In the genomic region with DNA sequence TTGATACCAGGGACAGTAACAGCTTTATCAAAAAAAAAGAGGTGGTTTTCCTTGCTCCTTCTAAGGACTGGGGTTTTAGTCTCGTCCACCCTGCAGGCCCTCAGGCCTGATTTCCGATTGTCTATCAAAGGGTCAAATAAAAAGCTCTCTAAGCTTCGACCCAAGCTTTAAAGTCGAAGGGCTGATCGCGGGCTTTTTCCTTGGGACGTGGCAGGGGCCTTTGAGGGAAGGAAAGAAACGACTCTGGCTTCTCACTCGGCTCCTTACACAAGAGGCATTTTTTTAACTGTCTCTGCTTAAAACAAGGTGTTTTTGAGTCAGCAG, we compare ENCODE assay signal across 8 cellular contexts. TPM values are rescaled to one million over a fixed set of nuclear protein-coding genes. Genes with fewer than 3 reads are reported as not detected.
A peak's percentile ranks its signal among the peaks of the same experiment; 100 is the strongest.
DNase-seq lines count a peak whose midpoint lies in the region; FAIRE-seq and TF ChIP-seq lines count a peak whose summit lies in the region.

No MANE protein-coding gene starts in this region.

- no peak overlapping the region for H2BK12ac ChIP-seq in trophoblast cell (ENCODE audit: low read length)

- peaks cover 5% of the 10 kb centered on the region; the same call in 1 of the 2 replicates for H3K4me1 ChIP-seq in ES-I3 (ENCODE audit: insufficient read depth, low read length)
- H3K4me1 ChIP-seq in NT2/D1 (ENCODE audit: insufficient read depth, insufficient read length): no peaks in the 10 kb centered on the region
- peaks cover 19% of the 10 kb centered on the region for H3K4me1 ChIP-seq in endothelial cell of umbilical vein (ENCODE audit: control insufficient read depth, extremely low read depth, insufficient read depth, low read length)
- H3K4me1 ChIP-seq in trophoblast cell (ENCODE audit: control insufficient read depth in 1 of 2, insufficient read depth in 2 of 2, low read length in 2 of 2): no peaks in the 10 kb centered on the region

- H3K79me2 ChIP-seq in endothelial cell of umbilical vein (ENCODE audit: control insufficient read depth, insufficient read depth, low read length): no peaks in the 10 kb centered on the region
- H3K79me2 ChIP-seq in trophoblast cell (ENCODE audit: control insufficient read depth, insufficient read depth, low read length, poor library complexity): peaks cover 8% of the 10 kb centered on the region

- H3K27ac ChIP-seq in endothelial cell of umbilical vein (ENCODE audit: insufficient read depth, low read depth, low read length): peak overlapping the region; percentile 89
- H3K27ac ChIP-seq in trophoblast cell (ENCODE audit: low read depth, low read length): no peak overlapping the region

- DNase-seq in NT2/D1 (ENCODE audit: low read depth, low spot score): no peak
- DNase-seq in endothelial cell of umbilical vein (ENCODE audit: low read depth, low spot score): no peak
- no peak for DNase-seq in trophoblast cell
- no peak for DNase-seq in DMS153 (lab: John Stamatoyannopoulos, UW)
- no peak for DNase-seq in T-helper 9 cell
- no peak for DNase-seq in DMS153 treated with DMSO at 0.1 percent for 48 hours (lab: John Stamatoyannopoulos, UW; ENCODE audit: unreplicated experiment)
- no peak for DNase-seq in putamen (ENCODE audit: low spot score)

- no peak overlapping the region for H2BK5ac ChIP-seq in trophoblast cell (ENCODE audit: low read depth, low read length, poor library complexity)

- CTCF ChIA-PET in endothelial cell of umbilical vein (lab: Charles Lee): interaction anchor here (0.9 to 3.3 kb wide), 3 partner anchors 54 to 160 kb away, joined by 3 to 13 read pairs (median 3); no protein-coding TSS in a partner anchor

- peak overlapping the region; percentile 79 for H4K8ac ChIP-seq in trophoblast cell (ENCODE audit: low read depth, low read length)

- peak overlapping the region; percentile 93; the same call in 1 of the 2 replicates for H3K9ac ChIP-seq in ES-I3 (ENCODE audit: low read depth, low read length)
- peak overlapping the region; percentile 46 for H3K9ac ChIP-seq in NT2/D1 (ENCODE audit: insufficient read length, low read depth)
- H3K9ac ChIP-seq in endothelial cell of umbilical vein (replicated peaks; ENCODE audit: extremely low read depth, insufficient read depth, low read length): peak overlapping the region; percentile 93
- H3K9ac ChIP-seq in trophoblast cell (ENCODE audit: low read length): no peak overlapping the region

- H3K18ac ChIP-seq in trophoblast cell (ENCODE audit: low read length): no peak overlapping the region

- dilution Hi-C loops in endothelial cell of umbilical vein (cut with MboI; ENCODE audit: extremely low pct_ligation_motif_present, low sequenced_read_pairs): no loop called here

- H3K9me3 ChIP-seq in ES-I3 (ENCODE audit: control insufficient read depth, insufficient read depth, low read length) (no peaks in the 10 kb centered on the region), NT2/D1 (ENCODE audit: insufficient read depth, low read length) (no peaks in the 10 kb centered on the region), endothelial cell of umbilical vein (replicated peaks; ENCODE audit: control insufficient read depth, insufficient read depth, low read length) (no peaks in the 10 kb centered on the region), trophoblast cell (ENCODE audit: insufficient read depth, low read depth, low read length) (no peaks in the 10 kb centered on the region)

- peak overlapping the region; percentile 33 for H3K14ac ChIP-seq in trophoblast cell (ENCODE audit: low read length)

- H3K9me1 ChIP-seq in endothelial cell of umbilical vein (replicated peaks; ENCODE audit: control insufficient read depth, extremely low read depth, insufficient read depth, low read length): no peaks in the 10 kb centered on the region

- no peak overlapping the region for H3K23ac ChIP-seq in trophoblast cell (ENCODE audit: low read length)

- TF ChIP-seq POLR2A in endothelial cell of umbilical vein (IDR thresholded peaks at IDR 0.05; ENCODE audit: low read depth, low read length): no peak

- peaks cover 11% of the 10 kb centered on the region for H3K79me1 ChIP-seq in trophoblast cell (ENCODE audit: low read length)

- H3K4ac ChIP-seq in trophoblast cell (ENCODE audit: low read depth, low read length): no peak overlapping the region

- H2AFZ ChIP-seq in endothelial cell of umbilical vein (ENCODE audit: low read depth, low read length) (peak overlapping the region; percentile 99), trophoblast cell (ENCODE audit: insufficient read depth, low read length, poor library complexity) (peak overlapping the region; percentile 50)

- POLR2A ChIA-PET in endothelial cell of umbilical vein (lab: Charles Lee): interaction anchor here (0.7 to 1.0 kb wide), 3 partner anchors 51 to 155 kb away, joined by 3 to 7 read pairs (median 6); a partner anchor contains a TSS

- H4K20me1 ChIP-seq in endothelial cell of umbilical vein (replicated peaks; ENCODE audit: control insufficient read depth, extremely low read depth, insufficient read depth, low read length): no peaks in the 10 kb centered on the region

- H3K27me3 ChIP-seq in NT2/D1 (ENCODE audit: insufficient read depth, insufficient read length): no peaks in the 10 kb centered on the region
- H3K27me3 ChIP-seq in endothelial cell of umbilical vein (ENCODE audit: control insufficient read depth in 2 of 2, insufficient read depth in 2 of 2, low read length in 2 of 2): no peaks in the 10 kb centered on the region
- no peaks in the 10 kb centered on the region for H3K27me3 ChIP-seq in trophoblast cell (ENCODE audit: insufficient read depth, low read length)

- no CpG with 5 or more reads among the region's 9 CpGs for whole genome bisulfite sequencing in trophoblast cell (ENCODE audit: extremely low coverage, insufficient coverage, insufficient read length)

- peak overlapping the region; percentile 87 for H3K4me3 ChIP-seq in NT2/D1 (ENCODE audit: insufficient read length, low read depth)
- H3K4me3 ChIP-seq in endothelial cell of umbilical vein (replicated peaks in 1 of 3; ENCODE audit: insufficient read depth in 1 of 3, low read depth in 1 of 3, low read length in 3 of 3): peak overlapping the region; percentile 81 to 99 (median 84)
- peak overlapping the region; percentile 95 for H3K4me3 ChIP-seq in trophoblast cell (ENCODE audit: low read depth, low read length)

- H2AK5ac ChIP-seq in trophoblast cell (ENCODE audit: low read length): no peak overlapping the region

- intact Hi-C loops in endothelial cell of umbilical vein (cut with micrococcal nuclease): loop anchor here (5.0 kb wide), 2 partner anchors 153 to 513 kb away; no protein-coding TSS in a partner anchor

- peak overlapping the region; percentile 75 for H3K4me2 ChIP-seq in endothelial cell of umbilical vein (ENCODE audit: insufficient read depth, low read length)
- H3K4me2 ChIP-seq in trophoblast cell (ENCODE audit: low read length): peak overlapping the region; percentile 74

- peak overlapping the region; percentile 39 for H4K91ac ChIP-seq in trophoblast cell (ENCODE audit: low read depth, low read length)

- BruUV-seq in endothelial cell of umbilical vein (replicated peaks; lab: Mats Ljungman, UMichigan): no TSS peak

- TF ChIP-seq CTCF in endothelial cell of umbilical vein (IDR thresholded peaks at IDR 0.05; ENCODE audit: extremely low read depth in 1 of 2, insufficient read depth in 1 of 2, low read depth in 1 of 2, low read length in 2 of 2): no peak

- no peak for FAIRE-seq in endothelial cell of umbilical vein (lab: Jason Lieb, UNC)

- H3K36me3 ChIP-seq in ES-I3 (ENCODE audit: insufficient read depth, low read length): no peaks in the 10 kb centered on the region
- H3K36me3 ChIP-seq in NT2/D1 (ENCODE audit: insufficient read depth, insufficient read length, low read length): no peaks in the 10 kb centered on the region
- H3K36me3 ChIP-seq in endothelial cell of umbilical vein (ENCODE audit: control insufficient read depth in 2 of 2, extremely low read depth in 1 of 2, insufficient read depth in 2 of 2, low read length in 2 of 2): no peaks in the 10 kb centered on the region
- H3K36me3 ChIP-seq in trophoblast cell (ENCODE audit: control insufficient read depth in 1 of 2, insufficient read depth in 2 of 2, low read length in 2 of 2): no peaks in the 10 kb centered on the region

- peak overlapping the region; percentile 56 for H4K12ac ChIP-seq in trophoblast cell (ENCODE audit: low read depth, low read length)

- H2BK120ac ChIP-seq in trophoblast cell (ENCODE audit: insufficient read depth, low read length, poor library complexity): peak overlapping the region; percentile 48

TF ChIP-seq in endothelial cell of umbilical vein, 7 proteins besides CTCF, POLR2A, EP300 and RAD21:
- no peak for TF ChIP-seq JUN (IDR thresholded peaks at IDR 0.05; ENCODE audit: borderline replicate concordance, insufficient read depth, insufficient read length, low read depth)
- TF ChIP-seq, protein P1, sequence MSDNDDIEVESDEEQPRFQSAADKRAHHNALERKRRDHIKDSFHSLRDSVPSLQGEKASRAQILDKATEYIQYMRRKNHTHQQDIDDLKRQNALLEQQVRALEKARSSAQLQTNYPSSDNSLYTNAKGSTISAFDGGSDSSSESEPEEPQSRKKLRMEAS (IDR thresholded peaks at IDR 0.05; ENCODE audit: insufficient read depth, insufficient read length): no peak
- no peak for TF ChIP-seq GATA2 (IDR thresholded peaks at IDR 0.05; ENCODE audit: insufficient read depth, insufficient read length, low read depth, low read length)
- no peak for TF ChIP-seq EZH2 (IDR thresholded peaks at IDR 0.05; ENCODE audit: borderline replicate concordance, low read depth, low read length, severe bottlenecking)
- no peak for TF ChIP-seq MYC (IDR thresholded peaks at IDR 0.05; ENCODE audit: low read depth, low read length)
- no peak for TF ChIP-seq POLR2AphosphoS5 (IDR thresholded peaks at IDR 0.05; ENCODE audit: insufficient read depth, low read depth, low read length)
- no peak for TF ChIP-seq FOS (IDR thresholded peaks at IDR 0.05; ENCODE audit: borderline replicate concordance, insufficient read depth, low read length)

RNA-seq across cellular contexts. Expression of a gene that starts 0.4 kb away (rescaled TPM):
- total RNA-seq in endothelial cell of umbilical vein: 45.8 and 46.2 TPM in 2 replicates
- 14.0 and 18.0 TPM in 2 replicates for polyA plus RNA-seq in endothelial cell of umbilical vein
- polyA plus RNA-seq in endothelial cell of umbilical vein (2011; cell fraction: cytosol; rRNA removed): 12.6 and 15.0 TPM in 2 replicates
- 31.7 and 34.0 TPM in 2 replicates for polyA plus RNA-seq in endothelial cell of umbilical vein (2011; cell fraction: nucleus; rRNA removed)
- 14.0 and 17.5 TPM in 2 replicates for polyA plus RNA-seq in endothelial cell of umbilical vein (2012)
- 84.7 and 88.3 TPM in 2 replicates for polyA minus RNA-seq in endothelial cell of umbilical vein
- polyA minus RNA-seq in endothelial cell of umbilical vein (2011; cell fraction: cytosol; rRNA and poly(A)+ RNA removed): 33.1 TPM
- polyA minus RNA-seq in endothelial cell of umbilical vein (2011; cell fraction: nucleus; rRNA and poly(A)+ RNA removed): 64.9 and 78.2 TPM in 2 replicates
- polyA plus RNA-seq in trophoblast cell (2013): 16.1 and 16.2 TPM in 2 replicates
